In genomic region chr6:142846883-142847287, GRCh38 we compare ENCODE assay signal across 7 cellular contexts.
DNase-seq lines count a peak whose midpoint lies in the region; ATAC-seq, FAIRE-seq and TF ChIP-seq lines count a peak whose summit lies in the region.

No MANE protein-coding gene starts in this region.

- no peaks in the 10 kb centered on the region for H3K9me3 ChIP-seq in spleen

- no peak overlapping the region for H3K4me3 ChIP-seq in spleen

- no peak for TF ChIP-seq CTCF in VCaP (conservative IDR thresholded peaks at IDR 0.05)
- no peak for TF ChIP-seq CTCF in spleen (IDR thresholded peaks at IDR 0.05 in 8 of 11, conservative IDR thresholded peaks at IDR 0.05 in 3 of 11)

- intact Hi-C loops in spleen (cut with DNase I; ENCODE audit: low total_unique reads), result no loop called here

- 70 to 83% (median 78%) methylated on average over 5 of the region's 5 CpGs for WGBS in spleen, 5 donors

- DNase-seq in H54 (ENCODE audit: insufficient read length, low spot score), result no peak
- peak; percentile 86 for DNase-seq in glomerular visceral epithelial cell (ENCODE audit: extremely low spot score)
- DNase-seq in spleen, result no peak
- no peak for DNase-seq in HT-29 (ENCODE audit: low spot score)
- no peak for DNase-seq in hippocampal formation (lab: John Stamatoyannopoulos, UW)

- ATAC-seq in GM18498 (IDR thresholded peaks at IDR 0.05; ENCODE audit: unreplicated experiment), result no peak

- no peaks in the 10 kb centered on the region for H3K36me3 ChIP-seq in spleen

- H3K27ac ChIP-seq in VCaP, result peak overlapping the region; percentile 90
- H3K27ac ChIP-seq in spleen, result peak overlapping the region in 7 of 8 donors; percentile 79 to 90 (median 84)

- no peaks in the 10 kb centered on the region for H3K27me3 ChIP-seq in spleen (replicated peaks in 1 of 7)

- TF ChIP-seq POLR2A in H54 (IDR thresholded peaks at IDR 0.05; ENCODE audit: low read depth, low read length), result no peak
- TF ChIP-seq POLR2A in spleen (IDR thresholded peaks at IDR 0.05), result no peak

- peaks cover 48 to 100% (median 89%) of the 10 kb centered on the region in 6 donors for H3K4me1 ChIP-seq in spleen

- peak; percentile 86 for FAIRE-seq in H54 (lab: Jason Lieb, UNC)
